1 cellular context compared by ENCODE assay signal in the genomic region with DNA sequence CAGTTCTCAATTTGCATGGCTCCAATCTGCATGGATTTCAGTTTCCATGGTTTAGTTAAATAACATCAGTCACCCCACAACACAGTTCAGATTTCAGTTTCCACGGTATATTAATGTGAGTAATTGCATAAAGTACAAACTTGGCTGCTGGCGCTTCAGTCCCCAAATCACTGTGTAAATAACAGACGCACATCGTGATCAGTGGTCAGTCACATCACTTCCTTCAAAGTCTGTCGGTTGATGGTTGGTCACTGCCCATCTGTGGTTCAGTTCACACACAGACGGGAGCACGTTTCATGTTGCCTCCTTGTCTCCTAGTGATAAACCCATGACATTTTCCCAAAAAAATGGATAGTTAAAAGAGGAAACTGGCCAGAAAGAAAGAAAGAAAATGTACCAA.
TF ChIP-seq lines count a peak whose summit lies in the region.

No MANE protein-coding gene starts in this region.

TF ChIP-seq in K562, 482 proteins besides CTCF, POLR2A, EP300 and RAD21 (continued from another document):
- TF ChIP-seq, protein P1, sequence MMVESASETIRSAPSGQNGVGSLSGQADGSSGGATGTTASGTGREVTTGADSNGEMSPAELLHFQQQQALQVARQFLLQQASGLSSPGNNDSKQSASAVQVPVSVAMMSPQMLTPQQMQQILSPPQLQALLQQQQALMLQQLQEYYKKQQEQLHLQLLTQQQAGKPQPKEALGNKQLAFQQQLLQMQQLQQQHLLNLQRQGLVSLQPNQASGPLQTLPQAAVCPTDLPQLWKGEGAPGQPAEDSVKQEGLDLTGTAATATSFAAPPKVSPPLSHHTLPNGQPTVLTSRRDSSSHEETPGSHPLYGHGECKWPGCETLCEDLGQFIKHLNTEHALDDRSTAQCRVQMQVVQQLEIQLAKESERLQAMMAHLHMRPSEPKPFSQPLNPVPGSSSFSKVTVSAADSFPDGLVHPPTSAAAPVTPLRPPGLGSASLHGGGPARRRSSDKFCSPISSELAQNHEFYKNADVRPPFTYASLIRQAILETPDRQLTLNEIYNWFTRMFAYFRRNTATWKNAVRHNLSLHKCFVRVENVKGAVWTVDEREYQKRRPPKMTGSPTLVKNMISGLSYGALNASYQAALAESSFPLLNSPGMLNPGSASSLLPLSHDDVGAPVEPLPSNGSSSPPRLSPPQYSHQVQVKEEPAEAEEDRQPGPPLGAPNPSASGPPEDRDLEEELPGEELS (CRISPR knock-in tag; IDR thresholded peaks at IDR 0.05; ENCODE audit: borderline replicate concordance) = no peak
